26 cellular contexts compared by ENCODE assay signal in the genomic region with DNA sequence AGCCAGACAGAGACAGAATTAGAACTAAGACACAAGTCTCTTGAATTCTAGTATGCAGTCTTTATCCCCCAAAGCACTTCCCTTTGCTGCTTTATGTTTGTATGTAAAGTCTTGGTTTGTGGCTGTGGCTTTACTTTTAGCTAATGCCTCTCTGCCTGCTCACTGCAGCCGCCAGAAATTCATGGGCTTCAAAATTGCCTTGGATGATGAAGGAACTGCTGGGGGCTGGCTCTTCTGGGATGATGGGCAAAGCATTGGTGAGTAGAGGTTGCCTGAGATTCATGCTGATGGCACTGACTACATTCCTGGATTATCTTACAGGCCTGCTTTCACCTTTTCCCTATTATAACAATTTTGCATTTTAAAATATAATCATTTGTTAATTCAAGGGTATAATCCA. TPM values are rescaled to one million over a fixed set of nuclear protein-coding genes. Genes with fewer than 3 reads are reported as not detected.
"Had no signal": no experiment of that assay in that cellular context is flagged by ENCODE, and none has a peak within 500 bp of the region (broad histone marks: within the 10 kb centered on the region; RNA-seq: fewer than 3 reads in every experiment).

No MANE protein-coding gene starts in this region.

- H3K9me3 ChIP-seq: esophagus squamous epithelium, gastrocnemius medialis, heart right ventricle, left lung, lower lobe of right lung, mucosa of descending colon had no signal

- H3K27ac ChIP-seq: coronary artery, dorsolateral prefrontal cortex, esophagus squamous epithelium, gastrocnemius medialis, heart right ventricle, left lung, lower lobe of right lung had no signal

- ATAC-seq: gastrocnemius medialis; heart right ventricle; left cardiac atrium; left lung; left ventricle myocardium superior; lower lobe of right lung; mucosa of descending colon; naive thymus-derived CD8-positive, alpha-beta T cell had no signal

- H3K4me1 ChIP-seq: esophagus squamous epithelium, gastrocnemius medialis, lower lobe of right lung had no signal

- H3K27me3 ChIP-seq: esophagus squamous epithelium, gastrocnemius medialis, heart right ventricle, left lung had no signal

- DNase-seq: dermis blood vessel endothelial cell; dorsolateral prefrontal cortex; effector CD4-positive, alpha-beta T cell; effector memory CD4-positive, alpha-beta T cell; esophagus squamous epithelium; foreskin fibroblast; foreskin melanocyte; gastrocnemius medialis; glutamatergic neuron; head of caudate nucleus; heart right ventricle; hippocampal formation; left cardiac atrium; left lung; left ventricle myocardium superior; lower lobe of right lung; mesenchymal stem cell; mucosa of descending colon; naive B cell; naive thymus-derived CD8-positive, alpha-beta T cell had no signal

- H3K4me3 ChIP-seq: coronary artery, dorsolateral prefrontal cortex, esophagus squamous epithelium, gastrocnemius medialis, heart right ventricle, left lung, lower lobe of right lung, mucosa of descending colon had no signal

- H3K36me3 ChIP-seq: esophagus squamous epithelium, gastrocnemius medialis, heart right ventricle, lower lobe of right lung had no signal

RNA-seq across cellular contexts. Expression of gene MGAM2, which starts 10.9 kb away (rescaled TPM):
- total RNA-seq: dermis blood vessel endothelial cell; endothelial cell of umbilical vein; epithelial cell of proximal tubule; glomerular endothelial cell; lung microvascular endothelial cell; myocyte; naive thymus-derived CD8-positive, alpha-beta T cell had no signal
